Comparison of ENCODE assay signal across 1 cellular context in genomic region chr16:11250091-11250785, GRCh38.
TF ChIP-seq lines count a peak whose summit lies in the region.

No MANE protein-coding gene starts in this region.

TF ChIP-seq in HepG2, 621 proteins besides CTCF, POLR2A, EP300 and RAD21 (continued from another document and continues in another):
- TF ChIP-seq DMTF1 (CRISPR knock-in tag; IDR thresholded peaks at IDR 0.05) (no peak), ZNF616 (CRISPR knock-in tag; IDR thresholded peaks at IDR 0.05; ENCODE audit: low read depth) (0 out of 2 replicates have a peak, but pooled peaks have one; percentile 25), POLR2G (IDR thresholded peaks at IDR 0.05; ENCODE audit: low read depth, low read length) (peak; percentile 53), MYC (CRISPR knock-in tag; IDR thresholded peaks at IDR 0.05; ENCODE audit: borderline replicate concordance) (peak; percentile 14), YEATS2 (CRISPR knock-in tag; IDR thresholded peaks at IDR 0.05; ENCODE audit: borderline replicate concordance) (no peak), ZNF34 (CRISPR knock-in tag; IDR thresholded peaks at IDR 0.05; ENCODE audit: borderline replicate concordance) (peak; percentile 49; the same call in 1 of the 2 replicates), FOXP1 (IDR thresholded peaks at IDR 0.05) (no peak), FOXP1 (CRISPR knock-in tag; IDR thresholded peaks at IDR 0.05) (no peak), TFE3 (CRISPR knock-in tag; IDR thresholded peaks at IDR 0.05) (0 out of 2 replicates have a peak, but pooled peaks have one; percentile 28), GTF3A (CRISPR knock-in tag; conservative IDR thresholded peaks at IDR 0.05) (no peak), MAF1 (CRISPR knock-in tag; IDR thresholded peaks at IDR 0.05; ENCODE audit: borderline replicate concordance) (no peak), ZNF605 (CRISPR knock-in tag; IDR thresholded peaks at IDR 0.05) (peak; percentile 66; the same call in 1 of the 2 replicates), KDM5B (CRISPR knock-in tag; IDR thresholded peaks at IDR 0.05; ENCODE audit: borderline replicate concordance) (peak; percentile 52; the same call in 1 of the 2 replicates), ZNF256 (CRISPR knock-in tag; conservative IDR thresholded peaks at IDR 0.05) (no peak), NRL (CRISPR knock-in tag; IDR thresholded peaks at IDR 0.05; ENCODE audit: borderline replicate concordance) (peak; percentile 73; the same call in 1 of the 2 replicates), BRCA1 (CRISPR knock-in tag; IDR thresholded peaks at IDR 0.05) (no peak), ZNF282 (IDR thresholded peaks at IDR 0.05; ENCODE audit: partially characterized antibody) (no peak), NFKBIZ (CRISPR knock-in tag; IDR thresholded peaks at IDR 0.05) (no peak), ZNF431 (CRISPR knock-in tag; IDR thresholded peaks at IDR 0.05; ENCODE audit: borderline replicate concordance, low read depth) (0 out of 2 replicates have a peak, but pooled peaks have one; percentile 33), KLF15 (CRISPR knock-in tag; IDR thresholded peaks at IDR 0.05; ENCODE audit: borderline replicate concordance) (no peak), RAD51 (IDR thresholded peaks at IDR 0.05; ENCODE audit: borderline replicate concordance) (no peak), ZNF430 (CRISPR knock-in tag; IDR thresholded peaks at IDR 0.05) (no peak), POLR2AphosphoS2 (IDR thresholded peaks at IDR 0.05; ENCODE audit: low read depth, low read length) (peak; percentile 3; the same call in 1 of the 2 replicates), SOX5 (CRISPR knock-in tag; IDR thresholded peaks at IDR 0.05; ENCODE audit: borderline replicate concordance) (no peak), SMC3 (IDR thresholded peaks at IDR 0.05; ENCODE audit: low read length) (no peak), PHF21A (CRISPR knock-in tag; IDR thresholded peaks at IDR 0.05) (peak; percentile 50), FOXC1 (CRISPR knock-in tag; IDR thresholded peaks at IDR 0.05; ENCODE audit: borderline replicate concordance) (peak; percentile 36; the same call in 1 of the 2 replicates), TSC22D2 (CRISPR knock-in tag; IDR thresholded peaks at IDR 0.05; ENCODE audit: borderline replicate concordance) (0 out of 2 replicates have a peak, but pooled peaks have one; percentile 44), ZSCAN31 (CRISPR knock-in tag; IDR thresholded peaks at IDR 0.05; ENCODE audit: low read depth) (0 out of 2 replicates have a peak, but pooled peaks have one; percentile 20), ZNF710 (CRISPR knock-in tag; IDR thresholded peaks at IDR 0.05; ENCODE audit: borderline replicate concordance) (no peak), ZNF558 (CRISPR knock-in tag; IDR thresholded peaks at IDR 0.05; ENCODE audit: borderline replicate concordance) (no peak; the same call in 1 of the 2 replicates), NR2F6 (IDR thresholded peaks at IDR 0.05) (peak; percentile 7; the same call in 1 of the 2 replicates), NR2F6 (CRISPR knock-in tag; IDR thresholded peaks at IDR 0.05) (no peak), ZNF546 (CRISPR knock-in tag; conservative IDR thresholded peaks at IDR 0.05) (0 out of 2 replicates have a peak, but pooled peaks have one; percentile 4), ZNF563 (CRISPR knock-in tag; IDR thresholded peaks at IDR 0.05) (0 out of 2 replicates have a peak, but pooled peaks have one; percentile 17), JARID2 (CRISPR knock-in tag; IDR thresholded peaks at IDR 0.05; ENCODE audit: insufficient replicate concordance) (peak; percentile 21), ZNF552 (CRISPR knock-in tag; IDR thresholded peaks at IDR 0.05; ENCODE audit: borderline replicate concordance) (no peak)
- TF ChIP-seq, protein P1, sequence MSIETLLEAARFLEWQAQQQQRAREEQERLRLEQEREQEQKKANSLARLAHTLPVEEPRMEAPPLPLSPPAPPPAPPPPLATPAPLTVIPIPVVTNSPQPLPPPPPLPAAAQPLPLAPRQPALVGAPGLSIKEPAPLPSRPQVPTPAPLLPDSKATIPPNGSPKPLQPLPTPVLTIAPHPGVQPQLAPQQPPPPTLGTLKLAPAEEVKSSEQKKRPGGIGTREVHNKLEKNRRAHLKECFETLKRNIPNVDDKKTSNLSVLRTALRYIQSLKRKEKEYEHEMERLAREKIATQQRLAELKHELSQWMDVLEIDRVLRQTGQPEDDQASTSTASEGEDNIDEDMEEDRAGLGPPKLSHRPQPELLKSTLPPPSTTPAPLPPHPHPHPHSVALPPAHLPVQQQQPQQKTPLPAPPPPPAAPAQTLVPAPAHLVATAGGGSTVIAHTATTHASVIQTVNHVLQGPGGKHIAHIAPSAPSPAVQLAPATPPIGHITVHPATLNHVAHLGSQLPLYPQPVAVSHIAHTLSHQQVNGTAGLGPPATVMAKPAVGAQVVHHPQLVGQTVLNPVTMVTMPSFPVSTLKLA (IDR thresholded peaks at IDR 0.05), result no peak
- TF ChIP-seq, protein P2, sequence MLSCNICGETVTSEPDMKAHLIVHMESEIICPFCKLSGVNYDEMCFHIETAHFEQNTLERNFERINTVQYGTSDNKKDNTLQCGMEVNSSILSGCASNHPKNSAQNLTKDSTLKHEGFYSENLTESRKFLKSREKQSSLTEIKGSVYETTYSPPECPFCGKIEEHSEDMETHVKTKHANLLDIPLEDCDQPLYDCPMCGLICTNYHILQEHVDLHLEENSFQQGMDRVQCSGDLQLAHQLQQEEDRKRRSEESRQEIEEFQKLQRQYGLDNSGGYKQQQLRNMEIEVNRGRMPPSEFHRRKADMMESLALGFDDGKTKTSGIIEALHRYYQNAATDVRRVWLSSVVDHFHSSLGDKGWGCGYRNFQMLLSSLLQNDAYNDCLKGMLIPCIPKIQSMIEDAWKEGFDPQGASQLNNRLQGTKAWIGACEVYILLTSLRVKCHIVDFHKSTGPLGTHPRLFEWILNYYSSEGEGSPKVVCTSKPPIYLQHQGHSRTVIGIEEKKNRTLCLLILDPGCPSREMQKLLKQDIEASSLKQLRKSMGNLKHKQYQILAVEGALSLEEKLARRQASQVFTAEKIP (CRISPR knock-in tag; IDR thresholded peaks at IDR 0.05; ENCODE audit: borderline replicate concordance), result no peak
- TF ChIP-seq, protein P3, sequence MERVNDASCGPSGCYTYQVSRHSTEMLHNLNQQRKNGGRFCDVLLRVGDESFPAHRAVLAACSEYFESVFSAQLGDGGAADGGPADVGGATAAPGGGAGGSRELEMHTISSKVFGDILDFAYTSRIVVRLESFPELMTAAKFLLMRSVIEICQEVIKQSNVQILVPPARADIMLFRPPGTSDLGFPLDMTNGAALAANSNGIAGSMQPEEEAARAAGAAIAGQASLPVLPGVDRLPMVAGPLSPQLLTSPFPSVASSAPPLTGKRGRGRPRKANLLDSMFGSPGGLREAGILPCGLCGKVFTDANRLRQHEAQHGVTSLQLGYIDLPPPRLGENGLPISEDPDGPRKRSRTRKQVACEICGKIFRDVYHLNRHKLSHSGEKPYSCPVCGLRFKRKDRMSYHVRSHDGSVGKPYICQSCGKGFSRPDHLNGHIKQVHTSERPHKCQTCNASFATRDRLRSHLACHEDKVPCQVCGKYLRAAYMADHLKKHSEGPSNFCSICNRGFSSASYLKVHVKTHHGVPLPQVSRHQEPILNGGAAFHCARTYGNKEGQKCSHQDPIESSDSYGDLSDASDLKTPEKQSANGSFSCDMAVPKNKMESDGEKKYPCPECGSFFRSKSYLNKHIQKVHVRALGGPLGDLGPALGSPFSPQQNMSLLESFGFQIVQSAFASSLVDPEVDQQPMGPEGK (CRISPR knock-in tag; IDR thresholded peaks at IDR 0.05), result peak; percentile 25; the same call in 1 of the 2 replicates
- TF ChIP-seq, protein P4, sequence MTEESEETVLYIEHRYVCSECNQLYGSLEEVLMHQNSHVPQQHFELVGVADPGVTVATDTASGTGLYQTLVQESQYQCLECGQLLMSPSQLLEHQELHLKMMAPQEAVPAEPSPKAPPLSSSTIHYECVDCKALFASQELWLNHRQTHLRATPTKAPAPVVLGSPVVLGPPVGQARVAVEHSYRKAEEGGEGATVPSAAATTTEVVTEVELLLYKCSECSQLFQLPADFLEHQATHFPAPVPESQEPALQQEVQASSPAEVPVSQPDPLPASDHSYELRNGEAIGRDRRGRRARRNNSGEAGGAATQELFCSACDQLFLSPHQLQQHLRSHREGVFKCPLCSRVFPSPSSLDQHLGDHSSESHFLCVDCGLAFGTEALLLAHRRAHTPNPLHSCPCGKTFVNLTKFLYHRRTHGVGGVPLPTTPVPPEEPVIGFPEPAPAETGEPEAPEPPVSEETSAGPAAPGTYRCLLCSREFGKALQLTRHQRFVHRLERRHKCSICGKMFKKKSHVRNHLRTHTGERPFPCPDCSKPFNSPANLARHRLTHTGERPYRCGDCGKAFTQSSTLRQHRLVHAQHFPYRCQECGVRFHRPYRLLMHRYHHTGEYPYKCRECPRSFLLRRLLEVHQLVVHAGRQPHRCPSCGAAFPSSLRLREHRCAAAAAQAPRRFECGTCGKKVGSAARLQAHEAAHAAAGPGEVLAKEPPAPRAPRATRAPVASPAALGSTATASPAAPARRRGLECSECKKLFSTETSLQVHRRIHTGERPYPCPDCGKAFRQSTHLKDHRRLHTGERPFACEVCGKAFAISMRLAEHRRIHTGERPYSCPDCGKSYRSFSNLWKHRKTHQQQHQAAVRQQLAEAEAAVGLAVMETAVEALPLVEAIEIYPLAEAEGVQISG (CRISPR knock-in tag; IDR thresholded peaks at IDR 0.05), result peak; percentile 5
- TF ChIP-seq, protein P5, sequence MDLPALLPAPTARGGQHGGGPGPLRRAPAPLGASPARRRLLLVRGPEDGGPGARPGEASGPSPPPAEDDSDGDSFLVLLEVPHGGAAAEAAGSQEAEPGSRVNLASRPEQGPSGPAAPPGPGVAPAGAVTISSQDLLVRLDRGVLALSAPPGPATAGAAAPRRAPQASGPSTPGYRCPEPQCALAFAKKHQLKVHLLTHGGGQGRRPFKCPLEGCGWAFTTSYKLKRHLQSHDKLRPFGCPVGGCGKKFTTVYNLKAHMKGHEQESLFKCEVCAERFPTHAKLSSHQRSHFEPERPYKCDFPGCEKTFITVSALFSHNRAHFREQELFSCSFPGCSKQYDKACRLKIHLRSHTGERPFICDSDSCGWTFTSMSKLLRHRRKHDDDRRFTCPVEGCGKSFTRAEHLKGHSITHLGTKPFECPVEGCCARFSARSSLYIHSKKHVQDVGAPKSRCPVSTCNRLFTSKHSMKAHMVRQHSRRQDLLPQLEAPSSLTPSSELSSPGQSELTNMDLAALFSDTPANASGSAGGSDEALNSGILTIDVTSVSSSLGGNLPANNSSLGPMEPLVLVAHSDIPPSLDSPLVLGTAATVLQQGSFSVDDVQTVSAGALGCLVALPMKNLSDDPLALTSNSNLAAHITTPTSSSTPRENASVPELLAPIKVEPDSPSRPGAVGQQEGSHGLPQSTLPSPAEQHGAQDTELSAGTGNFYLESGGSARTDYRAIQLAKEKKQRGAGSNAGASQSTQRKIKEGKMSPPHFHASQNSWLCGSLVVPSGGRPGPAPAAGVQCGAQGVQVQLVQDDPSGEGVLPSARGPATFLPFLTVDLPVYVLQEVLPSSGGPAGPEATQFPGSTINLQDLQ (CRISPR knock-in tag; IDR thresholded peaks at IDR 0.05), result 0 out of 2 replicates have a peak, but pooled peaks have one; percentile 44
- TF ChIP-seq, protein P6, sequence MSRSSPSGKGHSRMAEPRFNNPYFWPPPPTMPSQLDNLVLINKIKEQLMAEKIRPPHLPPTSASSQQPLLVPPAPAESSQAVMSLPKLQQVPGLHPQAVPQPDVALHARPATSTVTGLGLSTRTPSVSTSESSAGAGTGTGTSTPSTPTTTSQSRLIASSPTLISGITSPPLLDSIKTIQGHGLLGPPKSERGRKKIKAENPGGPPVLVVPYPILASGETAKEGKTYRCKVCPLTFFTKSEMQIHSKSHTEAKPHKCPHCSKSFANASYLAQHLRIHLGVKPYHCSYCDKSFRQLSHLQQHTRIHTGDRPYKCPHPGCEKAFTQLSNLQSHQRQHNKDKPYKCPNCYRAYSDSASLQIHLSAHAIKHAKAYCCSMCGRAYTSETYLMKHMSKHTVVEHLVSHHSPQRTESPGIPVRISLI (CRISPR knock-in tag; IDR thresholded peaks at IDR 0.05; ENCODE audit: borderline replicate concordance), result 0 out of 2 replicates have a peak, but pooled peaks have one; percentile 10
- TF ChIP-seq, protein P7, sequence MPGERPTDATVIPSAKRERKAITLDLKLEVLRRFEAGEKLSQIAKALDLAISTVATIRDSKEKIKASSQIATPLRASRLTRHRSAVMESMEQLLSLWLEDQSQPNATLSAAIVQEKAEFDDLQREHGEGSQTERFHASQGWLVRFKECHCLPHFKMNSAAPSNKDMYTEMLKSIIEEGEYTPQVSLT (CRISPR knock-in tag; IDR thresholded peaks at IDR 0.05; ENCODE audit: borderline replicate concordance, low read depth), result no peak
